Comparison of ENCODE assay signal across 31 cellular contexts in the genomic region with DNA sequence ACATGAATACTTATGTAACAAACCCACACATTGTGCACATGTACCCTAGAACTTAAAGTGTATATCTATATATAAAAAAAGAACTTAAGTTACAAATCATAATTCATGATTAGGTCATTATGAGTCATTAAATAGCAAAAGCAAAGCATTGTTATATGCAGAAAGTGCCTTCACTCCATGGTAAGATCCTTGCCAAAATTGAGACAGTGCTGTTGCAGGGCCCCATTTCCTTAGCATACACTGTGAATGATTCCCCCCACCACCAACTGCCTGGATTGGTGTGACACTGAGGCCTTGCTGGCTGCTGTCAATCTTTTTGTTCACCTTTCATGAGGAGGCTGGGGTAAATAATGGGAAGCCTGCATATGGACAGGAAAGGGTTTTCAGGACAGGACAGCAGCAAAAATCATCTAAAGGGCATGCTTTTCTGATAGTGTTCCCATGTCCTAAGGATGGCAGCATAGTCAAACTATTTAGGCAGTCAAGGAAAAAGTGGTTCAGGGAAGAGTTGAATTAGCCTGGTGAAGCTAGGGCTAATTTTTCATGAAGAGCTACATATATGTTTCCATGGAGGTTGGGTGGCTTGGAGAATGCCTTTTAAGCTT.
DNase-seq lines count a peak whose midpoint lies in the region; ATAC-seq, FAIRE-seq and TF ChIP-seq lines count a peak whose summit lies in the region.
"Had no signal": no experiment of that assay in that cellular context is flagged by ENCODE, and none has a peak within 500 bp of the region (broad histone marks: within the 10 kb centered on the region; RNA-seq: fewer than 3 reads in every experiment).

No MANE protein-coding gene starts in this region.

- H3K4me2 ChIP-seq in H1 (ENCODE audit: insufficient read depth in 1 of 2, low read depth in 2 of 2, low read length in 2 of 2) (no peak overlapping the region), mesendoderm (ENCODE audit: low read length) (no peak overlapping the region)
- H3K4me2 ChIP-seq: PC-9 had no signal

- POLR2A ChIA-PET in H1 (lab: Charles Lee; ENCODE audit: partially characterized antibody), result no interaction called here

- H3K9ac ChIP-seq in H1 (replicated peaks in 1 of 4; ENCODE audit: extremely low read depth in 1 of 4, low read depth in 3 of 4, low read length in 3 of 4) (no peak overlapping the region), mesendoderm (ENCODE audit: low read length) (no peak overlapping the region)

- H4K91ac ChIP-seq in H1 (replicated peaks; ENCODE audit: insufficient read length, low read length), result no peak overlapping the region

- no peak for FAIRE-seq in H1 (lab: Jason Lieb, UNC)
- FAIRE-seq: H54 had no signal

- no peak overlapping the region for H2BK12ac ChIP-seq in H1 (ENCODE audit: low read depth, low read length)

- H3K4me1 ChIP-seq in cardiac muscle cell (ENCODE audit: low read depth) (no peaks in the 10 kb centered on the region), H1 (replicated peaks in 1 of 4; ENCODE audit: control insufficient read depth in 3 of 4, insufficient read depth in 4 of 4, low read length in 3 of 4) (no peaks in the 10 kb centered on the region), left lung (no peaks in the 10 kb centered on the region), mesendoderm (ENCODE audit: control insufficient read depth, low read depth, low read length) (no peaks in the 10 kb centered on the region)
- H3K4me1 ChIP-seq: esophagus squamous epithelium, thyroid gland, vagina had no signal

- H3K23ac ChIP-seq in H1 (ENCODE audit: insufficient read length) (no peak overlapping the region), mesendoderm (ENCODE audit: low read length) (no peak overlapping the region)

- H3K9me3 ChIP-seq in cardiac muscle cell (ENCODE audit: low read depth) (no peaks in the 10 kb centered on the region), H1 (ENCODE audit: insufficient read depth in 2 of 2, low read depth in 1 of 2, low read length in 1 of 2) (peaks cover 0 to 11% of the 10 kb centered on the region in 2 experiments; a peak in 1 of 4 replicates), left lung (peaks cover 0 to 48% of the 10 kb centered on the region in 2 donors)
- H3K9me3 ChIP-seq: thyroid gland, vagina had no signal

- no peak overlapping the region for H2BK5ac ChIP-seq in H1 (ENCODE audit: low read depth, low read length)
- H2BK5ac ChIP-seq in mesendoderm (ENCODE audit: low read length), result no peak overlapping the region

- no peak overlapping the region for H3K4me3 ChIP-seq in cardiac muscle cell
- no peak overlapping the region for H3K4me3 ChIP-seq in H1 (ENCODE audit: extremely low read depth in 1 of 4, insufficient read depth in 2 of 4, low read depth in 3 of 4, low read length in 4 of 4)
- no peak overlapping the region for H3K4me3 ChIP-seq in left lung
- no peak overlapping the region for H3K4me3 ChIP-seq in mesendoderm (ENCODE audit: low read length)
- H3K4me3 ChIP-seq: esophagus squamous epithelium, PC-9, thyroid gland, vagina had no signal

- TF ChIP-seq CTCF in cardiac muscle cell (IDR thresholded peaks at IDR 0.05; ENCODE audit: low read depth, low read length) (peak; percentile 19), H1 (IDR thresholded peaks at IDR 0.05; ENCODE audit: control extremely low read depth in 1 of 3, insufficient read depth in 1 of 3, low read depth in 1 of 3, low read length in 3 of 3) (peak in 2 of 3 experiments; percentile 2 to 9; a peak in 2 of 4 replicates), left lung (IDR thresholded peaks at IDR 0.05) (no peak)

- TF ChIP-seq RAD21 in H1 (IDR thresholded peaks at IDR 0.05 in 1 of 2, conservative IDR thresholded peaks at IDR 0.05 in 1 of 2; ENCODE audit: low read depth in 2 of 2, low read length in 2 of 2), result peak; percentile 33 to 41; a peak in 3 of 4 replicates

- CTCF ChIA-PET in H1 (lab: Charles Lee; ENCODE audit: partially characterized antibody), result interaction anchor here (0.9 to 1.2 kb wide), 2 partner anchors 46 to 100 kb away, joined by 3 read pairs; no protein-coding TSS in a partner anchor

- intact Hi-C loops in left ventricle myocardium superior (cut with micrococcal nuclease), result no loop called here
- intact Hi-C loops in left lung (cut with DNase I), result no loop called here

- H3K56ac ChIP-seq in H1 (replicated peaks; ENCODE audit: insufficient read length, low read depth, low read length) (no peak overlapping the region), mesendoderm (ENCODE audit: low read length) (no peak overlapping the region)

- H2BK120ac ChIP-seq in H1 (replicated peaks; ENCODE audit: low read depth, low read length) (no peak overlapping the region), mesendoderm (ENCODE audit: low read depth, low read length) (no peak overlapping the region)

- no peak overlapping the region for H3K27ac ChIP-seq in cardiac muscle cell
- H3K27ac ChIP-seq in H1 (ENCODE audit: low read depth, low read length), result no peak overlapping the region
- H3K27ac ChIP-seq in left lung, result no peak overlapping the region
- H3K27ac ChIP-seq in mesendoderm (ENCODE audit: low read depth, low read length), result no peak overlapping the region
- H3K27ac ChIP-seq: esophagus squamous epithelium, PC-9, thyroid gland, vagina had no signal

- H2BK15ac ChIP-seq in H1 (ENCODE audit: low read length), result no peak overlapping the region
- no peak overlapping the region for H2BK15ac ChIP-seq in mesendoderm (replicated peaks; ENCODE audit: low read depth)

- no peaks in the 10 kb centered on the region for H4K20me1 ChIP-seq in H1 (replicated peaks in 1 of 2; ENCODE audit: control insufficient read depth in 1 of 2, insufficient read depth in 2 of 2, low read length in 2 of 2)

- no peaks in the 10 kb centered on the region for H3K23me2 ChIP-seq in H1 (ENCODE audit: low read depth, low read length)

- H3K79me2 ChIP-seq in H1 (ENCODE audit: control insufficient read depth in 1 of 2, insufficient read depth in 2 of 2, low read length in 2 of 2) (no peaks in the 10 kb centered on the region), mesendoderm (ENCODE audit: control insufficient read depth, insufficient read depth, low read length) (no peaks in the 10 kb centered on the region)

- no peak overlapping the region for H3K4ac ChIP-seq in H1 (replicated peaks; ENCODE audit: insufficient read length, low read depth, low read length)
- no peak overlapping the region for H3K4ac ChIP-seq in mesendoderm (ENCODE audit: low read depth, low read length)

- TF ChIP-seq EP300 in H1 (IDR thresholded peaks at IDR 0.05; ENCODE audit: borderline replicate concordance in 1 of 2, low read depth in 2 of 2, low read length in 2 of 2), result no peak

- ATAC-seq in left ventricle myocardium superior, result no peak
- ATAC-seq in left lung, result no peak
- no peak for ATAC-seq in HG02884 (IDR thresholded peaks at IDR 0.05; ENCODE audit: unreplicated experiment)
- ATAC-seq: activated CD8-positive, alpha-beta memory T cell treated with anti-CD3 and anti-CD28 coated beads, Interleukin-2, amount 10 ng/mL, durations not matched to agents 7 days and 5 days; activated naive CD4-positive, alpha-beta T cell treated with anti-CD3 and anti-CD28 coated beads, Interleukin-2, amount 50 U/mL, for 72 hours; activated T-cell treated with anti-CD3 and anti-CD28 coated beads, Interleukin-2, amount 50 U/mL, for 72 hours; left lobe of liver; stimulated activated naive CD8-positive, alpha-beta T cell treated with anti-CD3 and anti-CD28 coated beads, Interleukin-15, amount 100 ng/mL, for 72 hours had no signal

- H2AFZ ChIP-seq in H1 (ENCODE audit: low read length), result no peak overlapping the region
- H2AFZ ChIP-seq: PC-9 had no signal

- H3K36me3 ChIP-seq in cardiac muscle cell (no peaks in the 10 kb centered on the region), H1 (ENCODE audit: control insufficient read depth in 2 of 4, insufficient read depth in 4 of 4, low read length in 3 of 4) (no peaks in the 10 kb centered on the region; a peak in 1 of 8 replicates), left lung (no peaks in the 10 kb centered on the region), mesendoderm (ENCODE audit: control insufficient read depth, insufficient read depth, low read length) (no peaks in the 10 kb centered on the region)
- H3K36me3 ChIP-seq: esophagus squamous epithelium, thyroid gland, vagina had no signal

- H3K27me3 ChIP-seq in cardiac muscle cell (no peaks in the 10 kb centered on the region), H1 (replicated peaks in 1 of 4; ENCODE audit: control insufficient read depth in 3 of 4, extremely low read depth in 1 of 4, insufficient read depth in 3 of 4, low read length in 3 of 4) (no peaks in the 10 kb centered on the region), left lung (no peaks in the 10 kb centered on the region), mesendoderm (ENCODE audit: insufficient read depth, low read length, poor library complexity) (no peaks in the 10 kb centered on the region)
- H3K27me3 ChIP-seq: esophagus squamous epithelium, thyroid gland, vagina had no signal

- H2AK5ac ChIP-seq in H1 (ENCODE audit: low read depth, low read length) (no peak overlapping the region), mesendoderm (ENCODE audit: low read length) (no peak overlapping the region)

- TF ChIP-seq POLR2A in H1 (IDR thresholded peaks at IDR 0.05; ENCODE audit: control extremely low read depth in 1 of 2, low read depth in 2 of 2, low read length in 2 of 2), result no peak

- H4K8ac ChIP-seq in H1 (ENCODE audit: extremely low read depth, insufficient read depth, low read length) (no peak overlapping the region), mesendoderm (ENCODE audit: low read depth, low read length) (no peak overlapping the region)

- H3K79me1 ChIP-seq in H1 (ENCODE audit: low read depth, low read length) (no peaks in the 10 kb centered on the region), mesendoderm (ENCODE audit: low read length) (no peaks in the 10 kb centered on the region)

- DNase-seq in cardiac muscle cell (ENCODE audit: low read depth in 1 of 2, low spot score in 1 of 2) (peak in 1 of 2 donors; percentile 58), left ventricle myocardium superior (no peak), RKO (ENCODE audit: low spot score) (peak; percentile 43), H1 (ENCODE audit: low read depth in 1 of 2, low spot score in 2 of 2) (no peak), left lung (no peak), DMS 273 treated with DMSO at 0.1 percent for 48 hours (lab: John Stamatoyannopoulos, UW) (no peak), mesendoderm (no peak)
- DNase-seq: activated B cell treated with CpG ODN at 0.5 μM for 24 hours; activated CD8-positive, alpha-beta memory T cell treated with anti-CD3 and anti-CD28 coated beads, Interleukin-2, amount 10 ng/mL, durations not matched to agents 7 days and 5 days; activated T-cell treated with anti-CD3 and anti-CD28 coated beads, Interleukin-2, amount 50 U/mL, for 72 hours; anterior cingulate cortex; CD8-positive, alpha-beta memory T cell; central memory CD4-positive, alpha-beta T cell; dermis blood vessel endothelial cell; DMS153; esophagus squamous epithelium; GF-D8; midbrain; MM.1S; NCI-H1417 treated with DMSO at 0.1 percent for 48 hours; NCI-H2107; NCI-H510A treated with DMSO at 0.1 percent for 48 hours; PC-9; SHP77 treated with DMSO at 0.1 percent for 48 hours; stimulated activated naive CD8-positive, alpha-beta T cell treated with anti-CD3 and anti-CD28 coated beads, Interleukin-15, amount 100 ng/mL, for 72 hours; thyroid gland had no signal

- H3K18ac ChIP-seq in H1 (ENCODE audit: extremely low read depth, low read length) (no peak overlapping the region), mesendoderm (ENCODE audit: low read length) (no peak overlapping the region)

- no peak overlapping the region for H2BK20ac ChIP-seq in H1 (ENCODE audit: low read length)

- H4K5ac ChIP-seq in H1 (ENCODE audit: insufficient read length, low read depth, low read length) (no peak overlapping the region), mesendoderm (ENCODE audit: low read length) (no peak overlapping the region)

- no peak overlapping the region for H3K14ac ChIP-seq in H1 (ENCODE audit: insufficient read length)

Comparison
In these comparisons a context has a peak if more than half of its experiments do, and no peak if none do; other contexts are left out.
1. CTCF ChIP-seq: peak in cardiac muscle cell (single experiment) and H1 (2 of 3); none in left lung (0 of 2).